ENCODE assay signal across 16 cellular contexts in the genomic region with DNA sequence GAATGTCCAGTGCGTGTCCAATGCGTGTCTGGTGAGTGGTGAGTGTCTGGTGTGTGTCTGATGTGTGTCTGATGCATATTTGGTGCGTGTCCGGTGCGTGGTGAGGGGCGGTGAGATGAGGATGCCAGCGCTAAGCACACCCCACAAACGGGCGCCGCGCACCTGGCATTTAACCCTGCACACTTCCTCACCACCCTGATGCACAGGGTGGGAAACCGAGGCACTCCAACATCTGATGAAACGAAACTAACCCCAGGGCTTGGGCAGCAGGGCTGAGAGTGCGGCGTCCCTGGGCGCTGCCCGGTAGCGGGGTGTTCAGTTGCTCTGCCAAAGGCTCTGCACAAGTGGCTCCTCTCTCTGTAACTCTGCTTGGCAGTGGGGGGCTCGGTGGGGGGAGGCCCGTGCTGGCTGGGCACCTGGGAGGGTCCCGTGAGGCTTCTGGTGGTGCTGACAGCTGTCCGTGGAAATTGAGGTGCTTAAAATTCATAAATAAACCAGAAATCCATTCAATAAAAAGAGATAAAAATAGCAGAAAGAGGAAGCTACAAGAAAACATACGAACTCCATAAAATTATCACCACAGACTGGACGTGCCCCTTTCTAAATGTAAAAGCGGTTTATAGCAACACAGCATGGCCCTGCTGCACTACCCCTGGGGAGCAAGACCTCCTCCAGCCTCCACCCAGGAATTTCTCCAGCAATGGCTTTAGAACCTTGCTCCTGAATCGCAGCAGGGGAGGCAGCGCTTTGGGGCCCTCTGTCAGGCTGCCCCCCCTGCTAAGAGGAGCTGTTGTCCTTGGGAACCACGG.
A peak's percentile ranks its signal among the peaks of the same experiment; 100 is the strongest.
DNase-seq lines count a peak whose midpoint lies in the region; ATAC-seq and TF ChIP-seq lines count a peak whose summit lies in the region.
"Had no signal": no experiment of that assay in that cellular context is flagged by ENCODE, and none has a peak within 500 bp of the region (broad histone marks: within the 10 kb centered on the region; RNA-seq: fewer than 3 reads in every experiment).

No MANE protein-coding gene starts in this region.

- H3K9ac ChIP-seq in BLaER1 treated with 17β-estradiol and CSF1 and Interleukin-3, amounts not matched to agents 10 nM and 100 nM, result peak overlapping the region in 10 of 11 experiments; percentile 37 to 83 (median 70); a peak in 20 of 22 replicates

- DNase-seq in naive B cell (no peak), germinal center (ENCODE audit: low spot score) (no peak), EL (no peak)
- DNase-seq in activated effector memory CD4-positive, alpha-beta T cell treated with Interleukin-2 at 50 U/mL for 16 hours, result no peak
- DNase-seq: activated CD4-positive, alpha-beta T cell treated with anti-CD3 and anti-CD28 coated beads for 48 hours; DND-41; effector memory CD4-positive, alpha-beta T cell; NCI-H524 treated with DMSO at 0.1 percent for 48 hours; RPMI8226; transverse colon had no signal

- TF ChIP-seq EP300 in Ishikawa (IDR thresholded peaks at IDR 0.05; ENCODE audit: borderline replicate concordance), result peak; percentile 21; the same call in 1 of the 2 replicates

- H4K20me1 ChIP-seq in BLaER1 treated with 17β-estradiol and CSF1 and Interleukin-3, amounts not matched to agents 10 nM and 100 nM, result peaks cover 0 to 97% (median 44%) of the 10 kb centered on the region in 11 experiments; a peak in 13 of 22 replicates

- peak overlapping the region; percentile 86 to 100 (median 94) for H3K4me2 ChIP-seq in BLaER1 treated with 17β-estradiol and CSF1 and Interleukin-3, amounts not matched to agents 10 nM and 100 nM

- peak overlapping the region in 9 of 10 experiments; percentile 3 to 58 (median 34); a peak in 14 of 20 replicates for H3K4me3 ChIP-seq in BLaER1 treated with 17β-estradiol and CSF1 and Interleukin-3, amounts not matched to agents 10 nM and 100 nM
- H3K4me3 ChIP-seq: transverse colon had no signal

- peak overlapping the region in 10 of 11 experiments; percentile 17 to 100 (median 83); a peak in 19 of 22 replicates for H3K27ac ChIP-seq in BLaER1 treated with 17β-estradiol and CSF1 and Interleukin-3, amounts not matched to agents 10 nM and 100 nM
- peak overlapping the region; percentile 44 for H3K27ac ChIP-seq in angular gyrus (ENCODE audit: low read depth, low read length)

- peak overlapping the region in 6 of 8 donors; percentile 41 to 75 (median 54) for H3K4me3 Mint-ChIP-seq in naive B cell
- H3K4me3 Mint-ChIP-seq: activated T-helper 1 cell treated with anti-CD3 and anti-CD28 coated beads, Interleukin-12 subunit alpha, Interleukin-12 subunit beta, Interleukin-2, Interleukin-4 antibody, amounts not matched to agents 30 ng/mL and 10 ng/mL and 1 ng/mL, durations not matched to agents 14 hours and 24 hours and 36 hours; T-helper 1 cell treated with Interleukin-12 subunit alpha and Interleukin-12 subunit beta and Interleukin-4 antibody, amounts not matched to agents 30 μg/mL and 1 μg/mL, for 36 hours had no signal

- peaks cover 0 to 7% of the 10 kb centered on the region in 2 donors for H3K36me3 Mint-ChIP-seq in naive B cell

- no peaks in the 10 kb centered on the region for H3K9me3 Mint-ChIP-seq in naive B cell
- H3K9me3 Mint-ChIP-seq: activated T-helper 1 cell treated with anti-CD3 and anti-CD28 coated beads, Interleukin-12 subunit alpha, Interleukin-12 subunit beta, Interleukin-2, Interleukin-4 antibody, amounts not matched to agents 30 ng/mL and 10 ng/mL and 1 ng/mL, durations not matched to agents 14 hours and 24 hours and 36 hours; T-helper 1 cell treated with Interleukin-12 subunit alpha and Interleukin-12 subunit beta and Interleukin-4 antibody, amounts not matched to agents 30 μg/mL and 1 μg/mL, for 36 hours had no signal

- no peaks in the 10 kb centered on the region for H3K9me3 ChIP-seq in BLaER1 treated with 17β-estradiol and CSF1 and Interleukin-3, amounts not matched to agents 10 nM and 100 nM (replicated peaks in 1 of 11)
- H3K9me3 ChIP-seq: transverse colon had no signal

- H3K4me1 ChIP-seq in BLaER1 treated with 17β-estradiol and CSF1 and Interleukin-3, amounts not matched to agents 10 nM and 100 nM, result peaks cover 86 to 99% (median 99%) of the 10 kb centered on the region in 10 experiments

- no peaks in the 10 kb centered on the region for H3K27me3 Mint-ChIP-seq in naive B cell

- TF ChIP-seq RAD21 in Ishikawa (IDR thresholded peaks at IDR 0.05; ENCODE audit: low read depth), result no peak

- no peak for ATAC-seq in naive B cell (ENCODE audit: low read depth in 2 of 2)
- ATAC-seq in GM21367 (IDR thresholded peaks at IDR 0.05; ENCODE audit: unreplicated experiment), result no peak

- peaks cover 0 to 6% (median 0%) of the 10 kb centered on the region in 11 experiments; a peak in 1 of 22 replicates for H3K27me3 ChIP-seq in BLaER1 treated with 17β-estradiol and CSF1 and Interleukin-3, amounts not matched to agents 10 nM and 100 nM
- H3K27me3 ChIP-seq: transverse colon had no signal

- H3K4me1 Mint-ChIP-seq in naive B cell, result peaks cover 39 to 58% (median 55%) of the 10 kb centered on the region in 3 donors

- peaks cover 5 to 30% (median 21%) of the 10 kb centered on the region in 11 experiments; a peak in 20 of 22 replicates for H3K36me3 ChIP-seq in BLaER1 treated with 17β-estradiol and CSF1 and Interleukin-3, amounts not matched to agents 10 nM and 100 nM
- H3K36me3 ChIP-seq: transverse colon had no signal

- H3K27ac Mint-ChIP-seq in naive B cell, result peak overlapping the region in 4 of 6 donors; percentile 22 to 77 (median 59)
- H3K27ac Mint-ChIP-seq: activated T-helper 1 cell treated with anti-CD3 and anti-CD28 coated beads, Interleukin-12 subunit alpha, Interleukin-12 subunit beta, Interleukin-2, Interleukin-4 antibody, amounts not matched to agents 30 ng/mL and 10 ng/mL and 1 ng/mL, durations not matched to agents 14 hours and 24 hours and 36 hours; T-helper 1 cell treated with Interleukin-12 subunit alpha and Interleukin-12 subunit beta and Interleukin-4 antibody, amounts not matched to agents 30 μg/mL and 1 μg/mL, for 36 hours had no signal

TF ChIP-seq in Ishikawa, 13 proteins besides CTCF, POLR2A, EP300 and RAD21:
- no peak for TF ChIP-seq CEBPB (IDR thresholded peaks at IDR 0.05)
- TF ChIP-seq, protein P1, sequence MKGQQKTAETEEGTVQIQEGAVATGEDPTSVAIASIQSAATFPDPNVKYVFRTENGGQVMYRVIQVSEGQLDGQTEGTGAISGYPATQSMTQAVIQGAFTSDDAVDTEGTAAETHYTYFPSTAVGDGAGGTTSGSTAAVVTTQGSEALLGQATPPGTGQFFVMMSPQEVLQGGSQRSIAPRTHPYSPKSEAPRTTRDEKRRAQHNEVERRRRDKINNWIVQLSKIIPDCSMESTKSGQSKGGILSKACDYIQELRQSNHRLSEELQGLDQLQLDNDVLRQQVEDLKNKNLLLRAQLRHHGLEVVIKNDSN (IDR thresholded peaks at IDR 0.05), result no peak
- no peak for TF ChIP-seq FOXM1 (IDR thresholded peaks at IDR 0.05; ENCODE audit: borderline replicate concordance, low read depth)
- TF ChIP-seq TAF1 (IDR thresholded peaks at IDR 0.05; ENCODE audit: low read depth), result no peak
